In the genomic region with DNA sequence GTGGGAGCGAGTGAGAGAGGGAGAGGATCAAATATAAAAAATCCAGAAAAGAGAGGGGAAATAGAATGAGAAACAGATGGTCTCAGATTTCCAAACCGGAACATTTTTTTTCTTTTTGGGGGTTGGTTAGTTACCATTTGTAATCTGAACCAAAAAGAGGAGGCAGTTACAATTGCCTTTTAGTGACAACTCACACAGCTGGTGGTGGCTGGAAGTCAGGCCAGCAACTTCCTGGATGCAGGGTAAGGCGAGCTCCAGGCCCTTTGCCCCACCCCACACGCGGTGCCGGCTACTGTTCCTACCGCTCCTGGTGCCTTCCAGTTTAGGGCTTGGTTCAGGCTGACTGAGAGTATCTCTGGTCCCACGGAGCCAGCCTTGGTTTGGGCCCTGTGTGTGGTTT, we compare ENCODE assay signal across 10 cellular contexts. TPM values are rescaled to one million over a fixed set of nuclear protein-coding genes. Genes with fewer than 3 reads are reported as not detected.
DNase-seq lines count a peak whose midpoint lies in the region; ATAC-seq, FAIRE-seq and TF ChIP-seq lines count a peak whose summit lies in the region.
"Had no signal": no experiment of that assay in that cellular context is flagged by ENCODE, and none has a peak within 500 bp of the region (broad histone marks: within the 10 kb centered on the region; RNA-seq: fewer than 3 reads in every experiment).

No MANE protein-coding gene starts in this region.

- no peaks in the 10 kb centered on the region for H3K9me3 ChIP-seq in endodermal cell (ENCODE audit: control insufficient read depth, low read length)

- intact Hi-C loops in dorsolateral prefrontal cortex (cut with DNase I): loop anchor here in 1 of 2 donors (5.0 kb wide), 1 partner anchor 148 kb away; no protein-coding TSS in a partner anchor

- H3K27me3 Mint-ChIP-seq in endodermal cell (ENCODE audit: insufficient read depth) (peaks cover 2% of the 10 kb centered on the region), osteocyte (ENCODE audit: unreplicated experiment) (no peaks in the 10 kb centered on the region)

- H3K27ac Mint-ChIP-seq in endodermal cell (no peak overlapping the region), osteocyte (ENCODE audit: unreplicated experiment) (peak overlapping the region; percentile 83)

- H3K4me3 Mint-ChIP-seq in endodermal cell: no peak overlapping the region
- no peak overlapping the region for H3K4me3 Mint-ChIP-seq in osteocyte (ENCODE audit: unreplicated experiment)

- ATAC-seq in HG02571 (IDR thresholded peaks at IDR 0.05; ENCODE audit: unreplicated experiment): no peak

- H3K9ac ChIP-seq in endodermal cell (ENCODE audit: extremely low read depth, low read length, poor library complexity, severe bottlenecking): no peak overlapping the region

- TF ChIP-seq CTCF in endodermal cell (conservative IDR thresholded peaks at IDR 0.05) (no peak), osteocyte (IDR thresholded peaks at IDR 0.05) (no peak), GM10248 (IDR thresholded peaks at IDR 0.05; ENCODE audit: control extremely low read depth, extremely low read depth, low read depth, missing control alignments) (no peak), dorsolateral prefrontal cortex (IDR thresholded peaks at IDR 0.05 in 54 of 56, conservative IDR thresholded peaks at IDR 0.05 in 2 of 56; ENCODE audit: low read depth in 1 of 56, partially characterized antibody in 56 of 56) (no peak)

- CTCF ChIA-PET in GM10248 (lab: Yijun Ruan, JAX): interaction anchor here (1.2 to 12.1 kb wide), 6 partner anchors 21 to 388 kb away, joined by 3 to 150 read pairs (median 4); partner anchors contain the start of gene UBASH3B

- POLR2A ChIA-PET in GM10248 (lab: Yijun Ruan, JAX): no interaction called here

- no peaks in the 10 kb centered on the region for H3K36me3 ChIP-seq in endodermal cell (ENCODE audit: control insufficient read depth, insufficient read depth, low read length)

- H3K9me3 Mint-ChIP-seq in endodermal cell (no peaks in the 10 kb centered on the region), osteocyte (ENCODE audit: unreplicated experiment) (no peaks in the 10 kb centered on the region)

- H3K4me1 Mint-ChIP-seq in endodermal cell (no peaks in the 10 kb centered on the region), osteocyte (ENCODE audit: unreplicated experiment) (peaks cover 13% of the 10 kb centered on the region)

- peak; percentile 76 for DNase-seq in GF-D8 (lab: John Stamatoyannopoulos, UW)
- DNase-seq in M059J (ENCODE audit: low read depth): peak; percentile 61
- DNase-seq in endodermal cell: peak; percentile 85
- no peak for DNase-seq in osteocyte (ENCODE audit: extremely low spot score, unreplicated experiment)
- no peak for DNase-seq in RCC 7860 (ENCODE audit: low spot score)
- no peak for DNase-seq in GM10248 (ENCODE audit: extremely low spot score)
- DNase-seq in dorsolateral prefrontal cortex: no peak
- DNase-seq: activated effector memory CD4-positive, alpha-beta T cell treated with Interleukin-2 at 50 U/mL for 16 hours had no signal

- H3K27me3 ChIP-seq in endodermal cell (ENCODE audit: control insufficient read depth, insufficient read depth, low read length, poor library complexity, severe bottlenecking) (no peaks in the 10 kb centered on the region), dorsolateral prefrontal cortex (no peaks in the 10 kb centered on the region)

- no peak overlapping the region for H3K4me3 ChIP-seq in endodermal cell (ENCODE audit: low read length)
- H3K4me3 ChIP-seq in dorsolateral prefrontal cortex: no peak overlapping the region

- 80 to 88% methylated on average over 2 to 8 of the region's 8 CpGs for WGBS in endodermal cell (ENCODE audit: insufficient coverage in 1 of 2, insufficient read length in 1 of 2), 2 experiments

- H3K36me3 Mint-ChIP-seq in endodermal cell (ENCODE audit: low read depth): no peaks in the 10 kb centered on the region
- H3K36me3 Mint-ChIP-seq in osteocyte (ENCODE audit: unreplicated experiment): no peaks in the 10 kb centered on the region

- FAIRE-seq in RCC 7860 (lab: Jason Lieb, UNC): no peak

- H3K27ac ChIP-seq in endodermal cell (ENCODE audit: low read depth, low read length) (no peak overlapping the region), dorsolateral prefrontal cortex (no peak overlapping the region)
- H3K27ac ChIP-seq: VCaP had no signal

- no peaks in the 10 kb centered on the region for H3K4me1 ChIP-seq in endodermal cell (ENCODE audit: control insufficient read depth, insufficient read depth, low read length)

RNA-seq across cellular contexts. Expression of gene UBASH3B, which starts 21.0 kb away (rescaled TPM):
- total RNA-seq in M059J (2014; rRNA removed; shearing (Covaris generic)): 14.9 and 19.3 TPM in 2 replicates
- total RNA-seq in endodermal cell: 1 to 10 TPM; 6.0 to 9.0 TPM
- 3.4 TPM for polyA plus RNA-seq in endodermal cell (2013, experiment 1 of 2)
- polyA plus RNA-seq in endodermal cell (2013, experiment 2 of 2): 3.7 TPM
- 40.9 and 43.5 TPM in 2 replicates for total RNA-seq in osteocyte
- total RNA-seq in dorsolateral prefrontal cortex: 10 to 100 TPM in 119 of 120 experiments, 1 to 10 TPM in 1; 5.9 to 36.7 (median 18.6) TPM

Comparison
In these comparisons a context has a peak if more than half of its experiments do, and no peak if none do; other contexts are left out.
1. DNase-seq: peak in GF-D8 (single experiment), M059J (single experiment) and endodermal cell (single experiment); none in osteocyte (single experiment), RCC 7860 (single experiment), GM10248 (single experiment) and dorsolateral prefrontal cortex (0 of 10).